Comparison of ENCODE assay signal across 8 cellular contexts in the genomic region with DNA sequence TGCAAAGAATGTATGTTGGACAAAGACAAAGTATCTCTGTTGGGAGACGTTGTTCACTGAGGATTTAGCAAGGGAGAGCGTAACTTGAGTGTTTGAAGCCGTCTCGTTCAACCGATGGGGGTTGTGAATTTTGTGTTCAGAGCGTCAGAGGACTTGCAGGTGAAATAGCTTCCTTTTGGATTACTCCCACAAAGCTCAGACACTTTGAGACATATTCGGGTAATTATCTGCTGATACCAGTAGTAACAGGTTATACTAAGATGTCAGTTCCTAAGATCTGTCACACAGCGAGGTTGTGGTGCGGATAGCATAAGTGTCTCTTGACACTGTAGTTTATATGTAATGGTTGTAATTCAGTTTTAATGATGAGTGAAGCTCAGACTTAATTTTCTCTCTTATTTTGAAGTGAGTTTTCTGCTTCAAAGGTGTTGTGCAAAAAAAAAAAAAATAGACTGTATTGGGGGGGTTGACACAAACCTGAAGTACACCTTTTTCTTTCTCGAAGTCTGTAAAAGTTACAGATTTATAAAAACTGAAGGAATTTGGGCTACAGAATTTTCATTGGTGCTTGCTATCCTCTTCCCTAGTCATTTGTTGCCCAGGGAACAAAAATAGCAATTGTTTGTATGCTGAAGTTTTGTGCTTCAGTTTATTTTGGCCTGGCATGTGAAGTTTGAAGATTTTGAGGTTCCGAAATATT. TPM values are rescaled to one million over a fixed set of nuclear protein-coding genes. Genes with fewer than 3 reads are reported as not detected.
A peak's percentile ranks its signal among the peaks of the same experiment; 100 is the strongest.
DNase-seq lines count a peak whose midpoint lies in the region; ATAC-seq and TF ChIP-seq lines count a peak whose summit lies in the region.

No MANE protein-coding gene starts in this region.

- no peaks in the 10 kb centered on the region for H3K27me3 ChIP-seq in foreskin keratinocyte
- no peaks in the 10 kb centered on the region for H3K27me3 ChIP-seq in gastrocnemius medialis

- TF ChIP-seq CTCF in WTC11 (IDR thresholded peaks at IDR 0.05) (no peak), foreskin keratinocyte (conservative IDR thresholded peaks at IDR 0.05) (no peak), gastrocnemius medialis (IDR thresholded peaks at IDR 0.05 in 4 of 5, conservative IDR thresholded peaks at IDR 0.05 in 1 of 5) (no peak)

- peak overlapping the region; percentile 93 for H3K27ac Mint-ChIP-seq in activated naive CD4-positive, alpha-beta T cell treated with anti-CD3 and anti-CD28 coated beads, Interleukin-2, amount 50 U/mL, for 24 hours
- H3K27ac Mint-ChIP-seq in WTC11, result no peak overlapping the region

- H3K27me3 Mint-ChIP-seq in activated naive CD4-positive, alpha-beta T cell treated with anti-CD3 and anti-CD28 coated beads, Interleukin-2, amount 50 U/mL, for 24 hours, result no peaks in the 10 kb centered on the region
- peaks cover 81% of the 10 kb centered on the region for H3K27me3 Mint-ChIP-seq in WTC11 (ENCODE audit: low read depth)

- POLR2A ChIA-PET in WTC11 (lab: Charles Lee), result interaction anchor here (0.7 to 1.5 kb wide), 3 partner anchors 15 to 553 kb away, joined by 3 to 7 read pairs (median 4); no protein-coding TSS in a partner anchor

- H3K9me3 ChIP-seq in gastrocnemius medialis, result no peaks in the 10 kb centered on the region

- in situ Hi-C loops in gastrocnemius medialis (cut with MboI; ENCODE audit: low sequenced_read_pairs in 4 of 4), result no loop called here

- no peak for ATAC-seq in WTC11
- no peak for ATAC-seq in foreskin keratinocyte
- ATAC-seq in gastrocnemius medialis, result no peak

- H3K4me3 Mint-ChIP-seq in activated naive CD4-positive, alpha-beta T cell treated with anti-CD3 and anti-CD28 coated beads, Interleukin-2, amount 50 U/mL, for 24 hours, result peak overlapping the region; percentile 98
- H3K4me3 Mint-ChIP-seq in WTC11, result peak overlapping the region; percentile 67

- H3K4me3 ChIP-seq in gastrocnemius medialis, result peak overlapping the region; percentile 75 to 98 (median 90)

- H3K4me1 ChIP-seq in foreskin keratinocyte, result no peaks in the 10 kb centered on the region
- H3K4me1 ChIP-seq in gastrocnemius medialis, result peaks cover 46 to 53% of the 10 kb centered on the region in 2 donors

- CTCF ChIA-PET in WTC11 (lab: Charles Lee), result interaction anchor here (0.9 to 1.0 kb wide), 3 partner anchors 126 to 430 kb away, joined by 3 to 4 read pairs (median 3); no protein-coding TSS in a partner anchor

- peaks cover 60% of the 10 kb centered on the region for H3K4me1 Mint-ChIP-seq in activated naive CD4-positive, alpha-beta T cell treated with anti-CD3 and anti-CD28 coated beads, Interleukin-2, amount 50 U/mL, for 24 hours
- peaks cover 12% of the 10 kb centered on the region for H3K4me1 Mint-ChIP-seq in WTC11

- no peak for TF ChIP-seq POLR2A in gastrocnemius medialis (IDR thresholded peaks at IDR 0.05)

- H3K27ac ChIP-seq in foreskin keratinocyte (peak overlapping the region; percentile 66), gastrocnemius medialis (peak overlapping the region; percentile 90 to 99 (median 98))

- no peaks in the 10 kb centered on the region for H3K9me3 Mint-ChIP-seq in activated naive CD4-positive, alpha-beta T cell treated with anti-CD3 and anti-CD28 coated beads, Interleukin-2, amount 50 U/mL, for 24 hours
- H3K9me3 Mint-ChIP-seq in WTC11, result no peaks in the 10 kb centered on the region

- intact Hi-C loops in gastrocnemius medialis (cut with DNase I; ENCODE audit: low total_unique reads), result loop anchor here (2.0 to 10.0 kb wide), 4 partner anchors 83 to 1635 kb away; a partner anchor contains a TSS

- H3K36me3 Mint-ChIP-seq in activated naive CD4-positive, alpha-beta T cell treated with anti-CD3 and anti-CD28 coated beads, Interleukin-2, amount 50 U/mL, for 24 hours, result peaks cover 12% of the 10 kb centered on the region
- peaks cover 2% of the 10 kb centered on the region; the same call in 1 of the 2 replicates for H3K36me3 Mint-ChIP-seq in WTC11

- no peaks in the 10 kb centered on the region for H3K36me3 ChIP-seq in gastrocnemius medialis

- DNase-seq in activated naive CD4-positive, alpha-beta T cell treated with anti-CD3 and anti-CD28 coated beads, Interleukin-2, amount 50 U/mL, for 16 hours, result no peak
- DNase-seq in WTC11 (ENCODE audit: low spot score) (no peak), foreskin keratinocyte (peak in 1 of 2 donors; percentile 45), gastrocnemius medialis (no peak), GOT3 (lab: John Stamatoyannopoulos, UW) (no peak), NCI-H2107 (lab: John Stamatoyannopoulos, UW) (no peak), COR-L47 (lab: John Stamatoyannopoulos, UW) (no peak)

TF ChIP-seq in WTC11, 78 proteins besides CTCF, POLR2A, EP300 and RAD21:
- TF ChIP-seq, protein P1, sequence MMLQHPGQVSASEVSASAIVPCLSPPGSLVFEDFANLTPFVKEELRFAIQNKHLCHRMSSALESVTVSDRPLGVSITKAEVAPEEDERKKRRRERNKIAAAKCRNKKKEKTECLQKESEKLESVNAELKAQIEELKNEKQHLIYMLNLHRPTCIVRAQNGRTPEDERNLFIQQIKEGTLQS (CRISPR knock-in tag; conservative IDR thresholded peaks at IDR 0.05), result no peak
- TF ChIP-seq, protein P2, sequence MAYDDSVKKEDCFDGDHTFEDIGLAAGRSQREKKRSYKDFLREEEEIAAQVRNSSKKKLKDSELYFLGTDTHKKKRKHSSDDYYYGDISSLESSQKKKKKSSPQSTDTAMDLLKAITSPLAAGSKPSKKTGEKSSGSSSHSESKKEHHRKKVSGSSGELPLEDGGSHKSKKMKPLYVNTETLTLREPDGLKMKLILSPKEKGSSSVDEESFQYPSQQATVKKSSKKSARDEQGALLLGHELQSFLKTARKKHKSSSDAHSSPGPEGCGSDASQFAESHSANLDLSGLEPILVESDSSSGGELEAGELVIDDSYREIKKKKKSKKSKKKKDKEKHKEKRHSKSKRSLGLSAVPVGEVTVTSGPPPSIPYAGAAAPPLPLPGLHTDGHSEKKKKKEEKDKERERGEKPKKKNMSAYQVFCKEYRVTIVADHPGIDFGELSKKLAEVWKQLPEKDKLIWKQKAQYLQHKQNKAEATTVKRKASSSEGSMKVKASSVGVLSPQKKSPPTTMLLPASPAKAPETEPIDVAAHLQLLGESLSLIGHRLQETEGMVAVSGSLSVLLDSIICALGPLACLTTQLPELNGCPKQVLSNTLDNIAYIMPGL (CRISPR knock-in tag; IDR thresholded peaks at IDR 0.05), result 0 out of 2 replicates have a peak, but pooled peaks have one; percentile 3
- TF ChIP-seq KAT7 (CRISPR knock-in tag; IDR thresholded peaks at IDR 0.05; ENCODE audit: borderline replicate concordance), result no peak

RNA-seq across cellular contexts. Expression of a gene that starts 1.7 kb away (rescaled TPM):
- total RNA-seq in WTC11 (2021), result 20.7 to 22.7 TPM (median 21.3 TPM) in 3 replicates
- total RNA-seq in foreskin keratinocyte, result 28.2 and 31.7 TPM in 2 replicates
- 11.7 and 12.8 TPM in 2 replicates for polyA plus RNA-seq in foreskin keratinocyte
- 10 to 100 TPM; 21.8 to 36.6 (median 28.4) TPM for total RNA-seq in gastrocnemius medialis
